7 cellular contexts compared by ENCODE assay signal in genomic region chr12:122951979-122952892, GRCh38. TPM values are rescaled to one million over a fixed set of nuclear protein-coding genes. Genes with fewer than 3 reads are reported as not detected.
A peak's percentile ranks its signal among the peaks of the same experiment; 100 is the strongest.
DNase-seq lines count a peak whose midpoint lies in the region; ATAC-seq and TF ChIP-seq lines count a peak whose summit lies in the region.

No MANE protein-coding gene starts in this region.

- TF ChIP-seq CTCF in GM12875 (IDR thresholded peaks at IDR 0.05; ENCODE audit: borderline replicate concordance, insufficient read depth, low read depth, low read length) = peak; percentile 92

- no peak overlapping the region for H3K4me3 ChIP-seq in GM12875 (ENCODE audit: low read depth, low read length)

- DNase-seq in NCI-H345 treated with DMSO at 0.1 percent for 48 hours (lab: John Stamatoyannopoulos, UW; ENCODE audit: unreplicated experiment) (peak; percentile 12), dermis microvascular lymphatic vessel endothelial cell (ENCODE audit: low read depth in 2 of 2) (peak; percentile 69 to 83), medulla oblongata (ENCODE audit: extremely low spot score) (peak; percentile 92)
- DNase-seq in activated CD4-positive, alpha-beta T cell treated with anti-CD3 and anti-CD28 coated beads, Interleukin-2, amount 50 U/mL, for 1 hour = peak; percentile 75
- DNase-seq in stimulated activated CD8-positive, alpha-beta memory T cell treated with anti-CD3 and anti-CD28 coated beads, Interleukin-15, amount 100 ng/mL, for 4 hours (ENCODE audit: low read depth in 2 of 2) = peak; percentile 35 to 52

- ATAC-seq in HG02943 (IDR thresholded peaks at IDR 0.05; ENCODE audit: low read depth, unreplicated experiment) = peak; percentile 87

RNA-seq across cellular contexts. Expression of gene ABCB9, which starts 14.0 kb away (rescaled TPM):
- 4.5 and 5.2 TPM in 2 replicates for total RNA-seq in dermis microvascular lymphatic vessel endothelial cell

RNA-seq across cellular contexts. Expression of gene OGFOD2, which starts 22.8 kb away (rescaled TPM):
- total RNA-seq in dermis microvascular lymphatic vessel endothelial cell = 7.6 and 9.1 TPM in 2 replicates

RNA-seq across cellular contexts. Expression of gene ARL6IP4, which starts 28.2 kb away (rescaled TPM):
- total RNA-seq in dermis microvascular lymphatic vessel endothelial cell = 133 and 149 TPM in 2 replicates

RNA-seq across cellular contexts. Expression of gene VPS37B, which starts 56.3 kb away (rescaled TPM):
- total RNA-seq in dermis microvascular lymphatic vessel endothelial cell = 10.5 and 16.6 TPM in 2 replicates

Comparison
In these comparisons a context has a peak if more than half of its experiments do, and no peak if none do; other contexts are left out.
1. DNase-seq: peak in every context shown above with its lines; median percentile 92 in medulla oblongata; 76 in dermis microvascular lymphatic vessel endothelial cell; 75 in activated CD4-positive, alpha-beta T cell treated with anti-CD3 and anti-CD28 coated beads, Interleukin-2, amount 50 U/mL, for 1 hour; 44 in stimulated activated CD8-positive, alpha-beta memory T cell treated with anti-CD3 and anti-CD28 coated beads, Interleukin-15, amount 100 ng/mL, for 4 hours; 12 in NCI-H345 treated with DMSO at 0.1 percent for 48 hours.